In the genomic region with DNA sequence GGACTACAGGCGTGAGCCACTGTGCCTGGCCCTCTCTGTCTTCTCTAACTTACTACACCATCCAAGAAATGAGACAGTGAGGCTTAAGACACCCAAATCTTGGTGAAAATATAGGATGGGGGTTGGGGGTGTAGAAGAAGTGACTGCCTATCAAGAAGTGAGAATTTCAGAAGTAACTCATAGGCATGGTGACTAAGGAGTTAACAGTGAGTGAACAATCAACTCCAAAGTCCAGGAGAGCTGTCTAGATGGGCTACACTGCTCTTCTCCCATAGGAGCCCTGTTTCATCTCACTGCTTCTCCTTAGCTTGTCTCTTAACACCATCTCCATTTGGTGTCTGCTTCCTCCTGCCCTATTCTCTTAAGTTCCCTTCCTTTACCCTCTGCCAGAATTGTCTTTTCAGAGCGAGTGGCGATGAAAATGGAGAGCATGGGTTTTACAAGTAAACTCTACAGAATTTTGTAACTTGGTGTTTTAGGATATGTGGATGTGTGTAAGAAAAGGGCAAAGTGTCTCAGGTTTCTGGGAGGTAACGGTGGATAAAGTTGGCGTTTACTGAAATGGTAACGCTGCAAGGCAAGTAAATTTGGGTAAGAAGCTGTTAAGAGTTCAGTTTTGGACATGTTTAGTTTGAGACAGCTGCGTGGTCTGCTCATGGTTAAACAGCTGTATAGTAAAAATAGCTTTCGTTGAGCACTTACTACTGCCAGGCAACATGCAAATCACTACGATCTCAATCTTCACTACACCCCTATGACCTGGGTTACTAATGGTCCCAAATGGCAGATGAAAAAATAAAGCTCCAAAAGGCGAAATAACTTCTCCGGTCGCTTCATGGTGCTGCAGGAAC, we compare ENCODE assay signal across 9 cellular contexts. TPM values are rescaled to one million over a fixed set of nuclear protein-coding genes. Genes with fewer than 3 reads are reported as not detected.
DNase-seq lines count a peak whose midpoint lies in the region; ATAC-seq, FAIRE-seq and TF ChIP-seq lines count a peak whose summit lies in the region.
"Had no signal": no experiment of that assay in that cellular context is flagged by ENCODE, and none has a peak within 500 bp of the region (broad histone marks: within the 10 kb centered on the region; RNA-seq: fewer than 3 reads in every experiment).

No MANE protein-coding gene starts in this region.

- H4K20me1 ChIP-seq in HCT116 (ENCODE audit: insufficient read depth), result no peaks in the 10 kb centered on the region

- H3K9me3 ChIP-seq in HCT116 (ENCODE audit: control insufficient read depth in 1 of 2, insufficient read depth in 1 of 2, low read depth in 1 of 2, low read length in 2 of 2) (no peaks in the 10 kb centered on the region), mucosa of descending colon (no peaks in the 10 kb centered on the region)

- H3K27ac ChIP-seq in HCT116 (ENCODE audit: low read depth, low read length), result peak overlapping the region; percentile 73

- ATAC-seq in HCT116, result no peak
- peak; percentile 35 for ATAC-seq in mucosa of descending colon

- peak overlapping the region; percentile 84 for H3K9ac ChIP-seq in HCT116 (ENCODE audit: low read length)

- POLR2A ChIA-PET in HCT116 (lab: Charles Lee), result interaction anchor here (1.3 to 1.4 kb wide), 3 partner anchors 87 to 259 kb away, joined by 3 to 5 read pairs (median 3); a partner anchor contains a TSS

- BruUV-seq in HCT116 (replicated peaks; lab: Mats Ljungman, UMichigan), result TSS peak; percentile 79

- CTCF ChIA-PET in HCT116 (lab: Charles Lee), result interaction anchor here (1.4 to 2.0 kb wide), 2 partner anchors 194 to 257 kb away, joined by 6 to 7 read pairs; no protein-coding TSS in a partner anchor

- peaks cover 26% of the 10 kb centered on the region for H3K79me2 ChIP-seq in HCT116 (ENCODE audit: insufficient read depth, low read length)

- no peaks in the 10 kb centered on the region for H3K27me3 ChIP-seq in HCT116 (ENCODE audit: insufficient read depth, low read length)

- H2AFZ ChIP-seq in HCT116 (ENCODE audit: low read depth, low read length, poor library complexity, severe bottlenecking), result no peak overlapping the region

- intact Hi-C loops in HCT116 (cut with micrococcal nuclease), result no loop called here
- intact Hi-C loops in mucosa of descending colon (cut with DNase I, micrococcal nuclease), result no loop called here

- TF ChIP-seq POLR2A in GM12891 (IDR thresholded peaks at IDR 0.05; ENCODE audit: low read depth, low read length), result no peak
- no peak for TF ChIP-seq POLR2A in HCT116 (IDR thresholded peaks at IDR 0.05; ENCODE audit: borderline replicate concordance, extremely low read depth, insufficient read depth, insufficient read length)

- TF ChIP-seq RAD21 in HCT116 (IDR thresholded peaks at IDR 0.05; ENCODE audit: low read depth), result no peak

- H3K9me2 ChIP-seq in HCT116 (ENCODE audit: insufficient read depth), result no peaks in the 10 kb centered on the region

- H3K36me3 ChIP-seq in HCT116 (ENCODE audit: control insufficient read depth in 1 of 2, insufficient read depth in 2 of 2, low read length in 2 of 2), result peaks cover 8 to 11% of the 10 kb centered on the region in 2 experiments; a peak in 2 of 4 replicates
- no peaks in the 10 kb centered on the region for H3K36me3 ChIP-seq in mucosa of descending colon (ENCODE audit: low read depth)

- FAIRE-seq in GM12891 (lab: Jason Lieb, UNC), result peak; percentile 52
- FAIRE-seq: colon had no signal

- DNase-seq in GM12891 (ENCODE audit: insufficient read length, low spot score), result no peak
- DNase-seq in HCT116 (ENCODE audit: low read depth, low spot score), result no peak
- DNase-seq in NAMALWA (ENCODE audit: low spot score), result peak; percentile 89
- peak; percentile 37 for DNase-seq in dermis blood vessel endothelial cell
- peak in 1 of 3 donors; percentile 13 for DNase-seq in mucosa of descending colon
- no peak for DNase-seq in stimulated activated naive CD4-positive, alpha-beta T cell (lab: John Stamatoyannopoulos, UW)
- DNase-seq in HuH-7.5 (ENCODE audit: low spot score), result no peak
- no peak for DNase-seq in SW 1271 (lab: John Stamatoyannopoulos, UW)

- RAD21 ChIA-PET in HCT116 (lab: Charles Lee; ENCODE audit: low non-redundant PET in 1 of 2, low total read pairs in 2 of 2, uncharacterized antibody in 2 of 2, unreplicated experiment in 2 of 2), result no interaction called here

- no peak for TF ChIP-seq CTCF in HCT116 (IDR thresholded peaks at IDR 0.05 in 2 of 3, conservative IDR thresholded peaks at IDR 0.05 in 1 of 3; ENCODE audit: borderline replicate concordance in 1 of 3, insufficient read depth in 1 of 3, low read depth in 2 of 3, low read length in 2 of 3)
- TF ChIP-seq CTCF in mucosa of descending colon (IDR thresholded peaks at IDR 0.05), result no peak

- H3K4me1 ChIP-seq in HCT116 (ENCODE audit: control insufficient read depth in 1 of 2, insufficient read depth in 2 of 2, low read length in 2 of 2), result peaks cover 3 to 20% of the 10 kb centered on the region in 2 experiments; a peak in 3 of 4 replicates
- H3K4me1 ChIP-seq in mucosa of descending colon (ENCODE audit: low read depth), result peaks cover 14% of the 10 kb centered on the region

- H3K4me3 ChIP-seq in HCT116 (replicated peaks in 1 of 2; ENCODE audit: low read depth in 1 of 2, low read length in 2 of 2) (peak overlapping the region; percentile 91 to 94), mucosa of descending colon (peak overlapping the region; percentile 56)

- peak overlapping the region; percentile 86 for H3K4me2 ChIP-seq in HCT116 (ENCODE audit: low read length)

TF ChIP-seq in GM12891, 5 proteins besides CTCF, POLR2A, EP300 and RAD21:
- TF ChIP-seq POLR2AphosphoS5 (IDR thresholded peaks at IDR 0.05; ENCODE audit: low read depth, low read length) (no peak), SPI1 (IDR thresholded peaks at IDR 0.05; ENCODE audit: low read depth, low read length) (no peak), PAX5 (IDR thresholded peaks at IDR 0.05; ENCODE audit: insufficient read depth, low read length, severe bottlenecking) (no peak), POU2F2 (IDR thresholded peaks at IDR 0.05; ENCODE audit: low read depth, low read length) (no peak), TAF1 (IDR thresholded peaks at IDR 0.05; ENCODE audit: low read depth, low read length) (no peak)

TF ChIP-seq in HCT116, 20 proteins besides CTCF, POLR2A, EP300 and RAD21:
- no peak for TF ChIP-seq EZH2phosphoT487 (IDR thresholded peaks at IDR 0.05; ENCODE audit: borderline replicate concordance)
- peak; percentile 22; the same call in 1 of the 2 replicates for TF ChIP-seq SIN3A (IDR thresholded peaks at IDR 0.05; ENCODE audit: low read depth)
TF ChIP-seq in HCT116: peak in this region for 1.

RNA-seq across cellular contexts. Expression of a gene that starts 22.5 kb away (rescaled TPM):
- polyA plus RNA-seq in GM12891 (2012; ENCODE audit: low read depth, missing spikeins), result not detected
- total RNA-seq in HCT116 (2021; ENCODE audit: unreplicated experiment) (not detected), dermis blood vessel endothelial cell (not detected in 2 replicates), mucosa of descending colon (10 to 100 TPM; 12.1 to 48.6 (median 39.7) TPM)
- polyA plus RNA-seq in HCT116 (2012), result not detected in 2 replicates

Comparison
In these comparisons a context has a peak if more than half of its experiments do, and no peak if none do; other contexts are left out.
1. DNase-seq: peak in NAMALWA (single experiment) and dermis blood vessel endothelial cell (single experiment); none in GM12891 (single experiment), HCT116 (single experiment), stimulated activated naive CD4-positive, alpha-beta T cell (0 of 6), HuH-7.5 (single experiment) and SW 1271 (0 of 2).
2. RNA of a gene that starts 22.5 kb away (total RNA-seq): 12.1 to 48.6 TPM in mucosa of descending colon; not detected in HCT116 (single experiment) and not detected in dermis blood vessel endothelial cell; every median in the first group is over 10 times any median in the second.